Comparison of ENCODE assay signal across 20 cellular contexts in genomic region chr4:159289682-159290081, GRCh38.
"Had no signal": no experiment of that assay in that cellular context is flagged by ENCODE, and none has a peak within 500 bp of the region (broad histone marks: within the 10 kb centered on the region; RNA-seq: fewer than 3 reads in every experiment).

No MANE protein-coding gene starts in this region.

- H3K9me3 Mint-ChIP-seq: mesothelial cell of epicardium, nephron had no signal

- DNase-seq: cortex of kidney; dorsolateral prefrontal cortex; effector CD8-positive, alpha-beta T cell; islet precursor cell; lower lobe of right lung; occipital lobe; pancreas; stimulated activated naive CD4-positive, alpha-beta T cell; stomach; substantia nigra; transverse colon had no signal

- H3K27me3 Mint-ChIP-seq: memory B cell had no signal

- H3K4me3 Mint-ChIP-seq: memory B cell, mesothelial cell of epicardium, nephron had no signal

- FAIRE-seq: frontal cortex, pancreas had no signal

- H3K4me3 ChIP-seq: dorsolateral prefrontal cortex, lower lobe of right lung, pancreas, prostate gland, stomach, thoracic aorta, transverse colon had no signal

- ATAC-seq: esophagus mucosa, left lobe of liver, lower lobe of right lung, pancreas, sciatic nerve had no signal

- H3K9me3 ChIP-seq: lower lobe of right lung, pancreas, prostate gland, stomach, thoracic aorta, transverse colon had no signal

- H3K27ac ChIP-seq: dorsolateral prefrontal cortex, lower lobe of right lung, pancreas, prostate gland, stomach, thoracic aorta, transverse colon had no signal

- H3K4me1 ChIP-seq: pancreas, prostate gland, transverse colon had no signal

- H3K27ac Mint-ChIP-seq: memory B cell, nephron had no signal
